9 cellular contexts compared by ENCODE assay signal in the genomic region with DNA sequence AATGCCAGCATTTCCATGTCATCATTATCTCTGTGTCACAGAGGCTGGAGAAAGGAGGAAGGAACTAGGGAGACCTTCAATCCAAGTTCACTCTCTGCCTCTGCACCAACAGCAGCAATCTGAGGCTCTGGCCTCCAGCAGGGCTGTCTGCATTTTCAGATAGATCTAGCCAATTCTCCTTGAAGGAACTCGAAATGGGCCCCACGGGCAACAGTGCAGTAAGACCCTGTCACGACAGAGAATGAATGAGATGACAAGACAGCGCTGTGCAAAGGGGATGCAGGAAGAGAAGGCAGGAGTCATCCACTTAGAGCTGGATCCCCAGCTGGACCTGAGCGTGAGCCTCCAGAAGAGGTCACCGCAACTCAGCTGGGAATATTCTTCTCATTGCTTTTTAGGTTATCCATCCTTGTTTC.
DNase-seq lines count a peak whose midpoint lies in the region; ATAC-seq and TF ChIP-seq lines count a peak whose summit lies in the region.
"Had no signal": no experiment of that assay in that cellular context is flagged by ENCODE, and none has a peak within 500 bp of the region (broad histone marks: within the 10 kb centered on the region; RNA-seq: fewer than 3 reads in every experiment).

No MANE protein-coding gene starts in this region.

- ATAC-seq in GM18867 (IDR thresholded peaks at IDR 0.05; ENCODE audit: unreplicated experiment) = no peak

- no peaks in the 10 kb centered on the region for H3K36me3 ChIP-seq in kidney epithelial cell (ENCODE audit: control insufficient read depth, insufficient read depth, low read length)

- no peaks in the 10 kb centered on the region for H3K27me3 ChIP-seq in kidney epithelial cell (ENCODE audit: control insufficient read depth, insufficient read depth, low read length)

- TF ChIP-seq CTCF in cardiac fibroblast (IDR thresholded peaks at IDR 0.05; ENCODE audit: low read depth, low read length) (peak; percentile 49), kidney epithelial cell (IDR thresholded peaks at IDR 0.05; ENCODE audit: insufficient read depth, low read length, poor library complexity, severe bottlenecking) (peak; percentile 36), GM20000 (IDR thresholded peaks at IDR 0.05; ENCODE audit: extremely low read depth, missing control alignments) (no peak)

- DNase-seq in A172 (ENCODE audit: low spot score) = peak; percentile 1
- peak; percentile 10 for DNase-seq in HCEC 1CT
- DNase-seq in cardiac fibroblast (ENCODE audit: low read depth in 2 of 2) = peak; percentile 43 to 65
- no peak for DNase-seq in kidney epithelial cell (ENCODE audit: low read depth)
- DNase-seq in NCI-H1694 treated with DMSO at 0.1 percent for 48 hours (lab: John Stamatoyannopoulos, UW) = no peak
- DNase-seq in GM20000 (ENCODE audit: low spot score) = no peak
- DNase-seq in HuH-7.5 (ENCODE audit: low spot score) = no peak
- DNase-seq: stimulated activated CD4-positive, alpha-beta T cell treated with anti-CD3 and anti-CD28 coated beads, Interleukin-2, amount 100 ng/mL, for 48 hours had no signal

- H3K4me3 ChIP-seq in cardiac fibroblast (replicated peaks in 1 of 2; ENCODE audit: low read depth in 2 of 2, low read length in 2 of 2) (no peak overlapping the region), kidney epithelial cell (ENCODE audit: low read depth, low read length) (no peak overlapping the region)

Comparison
In these comparisons a context has a peak if more than half of its experiments do, and no peak if none do; other contexts are left out.
1. DNase-seq: peak in A172 (single experiment), HCEC 1CT (single experiment) and cardiac fibroblast (2 of 2); none in kidney epithelial cell (single experiment), NCI-H1694 treated with DMSO at 0.1 percent for 48 hours (single experiment), GM20000 (single experiment) and HuH-7.5 (single experiment).